In genomic region chr17:1047886-1048470, GRCh38 we compare ENCODE assay signal across 19 cellular contexts. TPM values are rescaled to one million over a fixed set of nuclear protein-coding genes. Genes with fewer than 3 reads are reported as not detected.
DNase-seq lines count a peak whose midpoint lies in the region; ATAC-seq and TF ChIP-seq lines count a peak whose summit lies in the region.
"Had no signal": no experiment of that assay in that cellular context is flagged by ENCODE, and none has a peak within 500 bp of the region (broad histone marks: within the 10 kb centered on the region; RNA-seq: fewer than 3 reads in every experiment).

No MANE protein-coding gene starts in this region.

- H3K27ac ChIP-seq in coronary artery (peak overlapping the region; percentile 92 to 97), layer of hippocampus (ENCODE audit: low read depth, low read length) (peak overlapping the region; percentile 52), sigmoid colon (peak overlapping the region; percentile 80 to 88 (median 84))

- intact Hi-C loops in CD14-positive monocyte (cut with micrococcal nuclease) (no loop called here), sigmoid colon (cut with DNase I) (loop anchor here (2.0 kb wide), 1 partner anchor 43 kb away; no protein-coding TSS in a partner anchor)

- H3K36me3 Mint-ChIP-seq in CD14-positive monocyte, result peaks cover 44 to 68% of the 10 kb centered on the region in 2 donors

- H3K9me3 ChIP-seq in sigmoid colon, result no peaks in the 10 kb centered on the region

- no peak for ATAC-seq in HG03108 (IDR thresholded peaks at IDR 0.05; ENCODE audit: unreplicated experiment)
- ATAC-seq: K562; naive thymus-derived CD4-positive, alpha-beta T cell had no signal

- peaks cover 0 to 22% (median 6%) of the 10 kb centered on the region in 4 donors for H3K36me3 ChIP-seq in sigmoid colon

- peaks cover 0 to 2% (median 0%) of the 10 kb centered on the region in 3 donors for H3K27me3 Mint-ChIP-seq in CD14-positive monocyte (ENCODE audit: low read depth in 3 of 3)
- H3K27me3 Mint-ChIP-seq: naive thymus-derived CD4-positive, alpha-beta T cell; progenitor cell of endocrine pancreas had no signal

- no peak for TF ChIP-seq POLR2A in sigmoid colon (IDR thresholded peaks at IDR 0.05)

- H3K4me3 ChIP-seq in coronary artery (peak overlapping the region; percentile 42), sigmoid colon (no peak overlapping the region)
- H3K4me3 ChIP-seq: K562 had no signal

- in situ Hi-C loops in GM13977 (cut with MboI; ENCODE audit: low pct_unique_long_range_greater_than_20kb, low sequenced_read_pairs, unreplicated experiment), result no loop called here

- DNase-seq in CD14-positive monocyte (ENCODE audit: low spot score), result peak; percentile 33
- DNase-seq in coronary artery (ENCODE audit: low spot score), result no peak
- no peak for DNase-seq in sigmoid colon
- DNase-seq in activated gamma-delta T cell treated with Interleukin-2 at 50 U/mL for 16 hours, result no peak
- no peak for DNase-seq in SHP77 treated with DMSO at 0.1 percent for 48 hours (lab: John Stamatoyannopoulos, UW)
- DNase-seq in GM13977 (ENCODE audit: low spot score), result no peak
- DNase-seq: activated CD4-positive, alpha-beta T cell treated with anti-CD3 and anti-CD28 coated beads, Interleukin-2, amount 50 U/mL, for 4 hours; activated naive CD4-positive, alpha-beta T cell treated with Interleukin-2 at 50 U/mL for 16 hours; COR-L47; H9; naive thymus-derived CD4-positive, alpha-beta T cell; NCI-H187 treated with DMSO at 0.1 percent for 48 hours; NK-92 treated with Interleukin-12 subunit alpha and Interleukin-12 subunit beta, amount 100 ng/mL, for 24 hours; stimulated activated CD4-positive, alpha-beta T cell treated with anti-CD3 and anti-CD28 coated beads, Interleukin-12 subunit alpha, Interleukin-12 subunit beta, amount 100 ng/mL, for 4 hours; SW 1271 had no signal

- H3K27me3 ChIP-seq in layer of hippocampus (ENCODE audit: control insufficient read depth, insufficient read depth, low read length) (no peaks in the 10 kb centered on the region), sigmoid colon (no peaks in the 10 kb centered on the region)

- peaks cover 2% of the 10 kb centered on the region for H3K4me1 Mint-ChIP-seq in CD14-positive monocyte

- 84 to 89% methylated on average over 19 of the region's 19 CpGs for WGBS in sigmoid colon, 2 donors

- no peak for TF ChIP-seq CTCF in CD14-positive monocyte (IDR thresholded peaks at IDR 0.05)
- no peak for TF ChIP-seq CTCF in coronary artery (IDR thresholded peaks at IDR 0.05)
- TF ChIP-seq CTCF in sigmoid colon (IDR thresholded peaks at IDR 0.05), result no peak
- no peak for TF ChIP-seq CTCF in GM13977 (IDR thresholded peaks at IDR 0.05; ENCODE audit: extremely low read depth, insufficient read depth, missing control alignments)

- H3K4me1 ChIP-seq in sigmoid colon, result peaks cover 3 to 49% (median 39%) of the 10 kb centered on the region in 4 donors

- H3K27ac Mint-ChIP-seq in CD14-positive monocyte, result peak overlapping the region in 3 of 7 donors; percentile 6 to 31 (median 21)
- H3K27ac Mint-ChIP-seq: progenitor cell of endocrine pancreas had no signal

- H3K4me3 Mint-ChIP-seq in CD14-positive monocyte, result no peak overlapping the region
- H3K4me3 Mint-ChIP-seq: H9; naive thymus-derived CD4-positive, alpha-beta T cell had no signal

- TF ChIP-seq EP300 in sigmoid colon (IDR thresholded peaks at IDR 0.05), result no peak

- no peaks in the 10 kb centered on the region for H3K9me3 Mint-ChIP-seq in CD14-positive monocyte
- H3K9me3 Mint-ChIP-seq: H9; naive thymus-derived CD4-positive, alpha-beta T cell had no signal

RNA-seq across cellular contexts. Expression of gene TIMM22, which starts 51.0 kb away (rescaled TPM):
- polyA plus RNA-seq in CD14-positive monocyte (10 to 100 TPM; 13.1 to 13.6 TPM), sigmoid colon (1 to 10 TPM; 6.0 to 9.2 (median 8.1) TPM)
- 10 to 100 TPM in 3 of 4 donors, 1 to 10 TPM in 1; 8.0 to 13.6 (median 11.0) TPM for total RNA-seq in sigmoid colon
